ENCODE assay signal across 11 cellular contexts in the genomic region with DNA sequence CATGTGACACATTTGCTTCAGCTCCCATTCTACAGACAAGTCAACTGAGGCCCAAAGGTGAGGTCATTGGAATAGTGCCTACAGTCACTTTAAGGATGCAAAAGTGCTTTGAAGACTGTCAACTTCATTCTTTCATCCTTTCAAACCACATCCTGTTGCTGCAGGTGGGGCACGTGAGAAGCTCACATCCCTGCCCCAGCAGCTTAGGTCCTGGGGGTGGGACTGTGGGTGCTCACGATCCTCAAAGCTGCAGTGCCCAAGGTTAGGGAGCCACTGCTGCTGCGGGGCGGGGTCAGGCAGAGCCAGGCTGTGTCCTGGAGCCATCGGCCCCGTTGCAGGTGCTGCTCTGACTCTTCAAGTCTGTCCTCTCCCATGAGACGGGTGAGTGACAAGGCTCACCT. TPM values are rescaled to one million over a fixed set of nuclear protein-coding genes. Genes with fewer than 3 reads are reported as not detected.
DNase-seq lines count a peak whose midpoint lies in the region; ATAC-seq and TF ChIP-seq lines count a peak whose summit lies in the region.
"Had no signal": no experiment of that assay in that cellular context is flagged by ENCODE, and none has a peak within 500 bp of the region (broad histone marks: within the 10 kb centered on the region; RNA-seq: fewer than 3 reads in every experiment).

No MANE protein-coding gene starts in this region.

- H3K36me3 Mint-ChIP-seq in activated CD8-positive, alpha-beta T cell treated with anti-CD3 and anti-CD28 coated beads, Interleukin-2, amount 10 ng/mL, durations not matched to agents 7 days and 5 days (ENCODE audit: low read depth) = peaks cover 2% of the 10 kb centered on the region
- H3K36me3 Mint-ChIP-seq in stimulated activated naive B cell treated with anti-CD40 and anti-IgM and Interleukin-4, amounts not matched to agents 10 μg/mL and 1 μg/mL and 100 μg/mL, for 72 hours = peaks cover 9 to 10% of the 10 kb centered on the region in 2 donors

- peak overlapping the region; percentile 53 for H3K27ac ChIP-seq in effector memory CD4-positive, alpha-beta T cell (ENCODE audit: insufficient read depth, low read length, poor library complexity, severe bottlenecking)
- H3K27ac ChIP-seq: breast epithelium, neutrophil had no signal

- CTCF ChIA-PET in activated CD8-positive, alpha-beta T cell treated with anti-CD3 and anti-CD28 coated beads, Interleukin-2, amount 10 ng/mL, durations not matched to agents 7 days and 5 days (lab: Charles Lee) = interaction anchor here (1.0 to 3.8 kb wide), 6 partner anchors 15 to 389 kb away, joined by 3 to 17 read pairs (median 8); a partner anchor contains a TSS

- no peaks in the 10 kb centered on the region for H3K27me3 Mint-ChIP-seq in activated CD8-positive, alpha-beta T cell treated with anti-CD3 and anti-CD28 coated beads, Interleukin-2, amount 10 ng/mL, durations not matched to agents 7 days and 5 days (ENCODE audit: low read depth)
- H3K27me3 Mint-ChIP-seq in stimulated activated naive B cell treated with anti-CD40 and anti-IgM and Interleukin-4, amounts not matched to agents 10 μg/mL and 1 μg/mL and 100 μg/mL, for 72 hours = peaks cover 41 to 47% of the 10 kb centered on the region in 2 donors

- peak overlapping the region; percentile 70 for H3K4me3 Mint-ChIP-seq in activated CD8-positive, alpha-beta T cell treated with anti-CD3 and anti-CD28 coated beads, Interleukin-2, amount 10 ng/mL, durations not matched to agents 7 days and 5 days
- H3K4me3 Mint-ChIP-seq in stimulated activated naive B cell treated with anti-CD40 and anti-IgM and Interleukin-4, amounts not matched to agents 10 μg/mL and 1 μg/mL and 100 μg/mL, for 72 hours = no peak overlapping the region

- peak overlapping the region; percentile 84 for H3K27ac Mint-ChIP-seq in activated CD8-positive, alpha-beta T cell treated with anti-CD3 and anti-CD28 coated beads, Interleukin-2, amount 10 ng/mL, durations not matched to agents 7 days and 5 days
- H3K27ac Mint-ChIP-seq in stimulated activated naive B cell treated with anti-CD40 and anti-IgM and Interleukin-4, amounts not matched to agents 10 μg/mL and 1 μg/mL and 100 μg/mL, for 72 hours = no peak overlapping the region

- POLR2A ChIA-PET in activated CD8-positive, alpha-beta T cell treated with anti-CD3 and anti-CD28 coated beads, Interleukin-2, amount 10 ng/mL, durations not matched to agents 7 days and 5 days (lab: Charles Lee) = interaction anchor here (0.9 to 2.8 kb wide), 8 partner anchors 8 to 223 kb away, joined by 3 to 24 read pairs (median 4); a partner anchor contains a TSS

- ATAC-seq in activated CD8-positive, alpha-beta T cell treated with anti-CD3 and anti-CD28 coated beads, Interleukin-2, amount 10 ng/mL, durations not matched to agents 7 days and 5 days = peak; percentile 88
- peak; percentile 41 to 51 for ATAC-seq in stimulated activated naive B cell treated with anti-CD40 and anti-IgM and Interleukin-4, amounts not matched to agents 10 μg/mL and 1 μg/mL and 100 μg/mL, for 72 hours (replicated peaks)

- no peaks in the 10 kb centered on the region for H3K27me3 ChIP-seq in effector memory CD4-positive, alpha-beta T cell (replicated peaks; ENCODE audit: control insufficient read depth, insufficient read depth, low read length, poor library complexity, severe bottlenecking)
- H3K27me3 ChIP-seq: breast epithelium, stomach had no signal

- DNase-seq in NAMALWA (ENCODE audit: low spot score) (peak; percentile 49), foreskin fibroblast (no peak), GF-D8 (lab: John Stamatoyannopoulos, UW) (no peak), OCI-M2 (lab: John Stamatoyannopoulos, UW; ENCODE audit: unreplicated experiment) (no peak)
- peak; percentile 86 for DNase-seq in activated CD8-positive, alpha-beta T cell treated with anti-CD3 and anti-CD28 coated beads, Interleukin-2, amount 10 ng/mL, durations not matched to agents 7 days and 5 days
- peak; percentile 27 to 59 (median 48) for DNase-seq in effector memory CD4-positive, alpha-beta T cell
- DNase-seq in stimulated activated naive B cell treated with anti-CD40 and anti-IgM and Interleukin-4, amounts not matched to agents 10 μg/mL and 1 μg/mL and 100 μg/mL, for 72 hours = no peak
- DNase-seq: head of caudate nucleus, stomach had no signal

- H3K36me3 ChIP-seq in effector memory CD4-positive, alpha-beta T cell (ENCODE audit: control insufficient read depth, insufficient read depth, low read length) = no peaks in the 10 kb centered on the region
- H3K36me3 ChIP-seq: breast epithelium, neutrophil, stomach had no signal

- TF ChIP-seq CTCF in foreskin fibroblast (IDR thresholded peaks at IDR 0.05; ENCODE audit: low read depth, low read length) = no peak

- peaks cover 60% of the 10 kb centered on the region for H3K4me1 Mint-ChIP-seq in activated CD8-positive, alpha-beta T cell treated with anti-CD3 and anti-CD28 coated beads, Interleukin-2, amount 10 ng/mL, durations not matched to agents 7 days and 5 days (ENCODE audit: low read depth)
- peaks cover 22 to 44% of the 10 kb centered on the region in 2 donors for H3K4me1 Mint-ChIP-seq in stimulated activated naive B cell treated with anti-CD40 and anti-IgM and Interleukin-4, amounts not matched to agents 10 μg/mL and 1 μg/mL and 100 μg/mL, for 72 hours

- H3K4me1 ChIP-seq in effector memory CD4-positive, alpha-beta T cell (ENCODE audit: control insufficient read depth, insufficient read depth, low read length, poor library complexity, severe bottlenecking) = peaks cover 33% of the 10 kb centered on the region
- H3K4me1 ChIP-seq: breast epithelium had no signal

- peak overlapping the region; percentile 31 for H3K4me3 ChIP-seq in effector memory CD4-positive, alpha-beta T cell (ENCODE audit: insufficient read depth, low read depth, low read length, poor library complexity, severe bottlenecking)
- H3K4me3 ChIP-seq in foreskin fibroblast (ENCODE audit: low read depth in 1 of 2, low read length in 2 of 2) = no peak overlapping the region
- H3K4me3 ChIP-seq: breast epithelium had no signal

- no peaks in the 10 kb centered on the region for H3K9me3 ChIP-seq in effector memory CD4-positive, alpha-beta T cell (ENCODE audit: control insufficient read depth, low read length)
- H3K9me3 ChIP-seq: breast epithelium, neutrophil, stomach had no signal

- peaks cover 4% of the 10 kb centered on the region for H3K9me3 Mint-ChIP-seq in activated CD8-positive, alpha-beta T cell treated with anti-CD3 and anti-CD28 coated beads, Interleukin-2, amount 10 ng/mL, durations not matched to agents 7 days and 5 days (ENCODE audit: insufficient read depth)
- H3K9me3 Mint-ChIP-seq in stimulated activated naive B cell treated with anti-CD40 and anti-IgM and Interleukin-4, amounts not matched to agents 10 μg/mL and 1 μg/mL and 100 μg/mL, for 72 hours = peaks cover 11 to 18% of the 10 kb centered on the region in 2 donors

RNA-seq across cellular contexts. Expression of a gene that starts 57.9 kb away (rescaled TPM):
- total RNA-seq in activated CD8-positive, alpha-beta T cell treated with anti-CD3 and anti-CD28 coated beads, Interleukin-2, amount 10 ng/mL, durations not matched to agents 7 days and 5 days = 1 to 10 TPM; 6.0 to 6.1 TPM

Comparison
In these comparisons a context has a peak if more than half of its experiments do, and no peak if none do; other contexts are left out.
1. DNase-seq: peak in NAMALWA (single experiment), activated CD8-positive, alpha-beta T cell treated with anti-CD3 and anti-CD28 coated beads, Interleukin-2, amount 10 ng/mL, durations not matched to agents 7 days and 5 days (single experiment) and effector memory CD4-positive, alpha-beta T cell (3 of 3); none in stimulated activated naive B cell treated with anti-CD40 and anti-IgM and Interleukin-4, amounts not matched to agents 10 μg/mL and 1 μg/mL and 100 μg/mL, for 72 hours (single experiment), foreskin fibroblast (0 of 2), GF-D8 (single experiment) and OCI-M2 (single experiment).